Comparison of ENCODE assay signal across 8 cellular contexts in genomic region chrX:39152106-39152649, GRCh38.
DNase-seq lines count a peak whose midpoint lies in the region; ATAC-seq, FAIRE-seq and TF ChIP-seq lines count a peak whose summit lies in the region.

No MANE protein-coding gene starts in this region.

- H4K20me1 ChIP-seq in OCI-LY1 (ENCODE audit: insufficient read depth, low read length) (no peaks in the 10 kb centered on the region), GM12878 (ENCODE audit: control insufficient read depth, insufficient read depth) (no peaks in the 10 kb centered on the region)

- no peak overlapping the region for H2AFZ ChIP-seq in OCI-LY1 (ENCODE audit: low read length)
- H2AFZ ChIP-seq in GM12878 (ENCODE audit: control insufficient read depth, low read depth, low read length), result no peak overlapping the region

- peak; percentile 60 for TF ChIP-seq RAD21 in GM12878 (IDR thresholded peaks at IDR 0.05; ENCODE audit: insufficient read depth, low read depth, low read length)

- no TSS peak for BruUV-seq in GM12878 (replicated peaks; lab: Mats Ljungman, UMichigan)

- no peak overlapping the region for H3K4me2 ChIP-seq in OCI-LY1 (ENCODE audit: low read length)
- no peak overlapping the region for H3K4me2 ChIP-seq in GM12878 (ENCODE audit: control insufficient read depth, insufficient read depth)

- no peaks in the 10 kb centered on the region for H3K9me3 ChIP-seq in OCI-LY1 (ENCODE audit: low read length)
- H3K9me3 ChIP-seq in GM12878 (replicated peaks; ENCODE audit: control insufficient read depth, insufficient read depth, low read length), result no peaks in the 10 kb centered on the region
- H3K9me3 ChIP-seq in lower lobe of right lung, result no peaks in the 10 kb centered on the region

- H3K36me3 Mint-ChIP-seq in HFFc6 (ENCODE audit: low read depth), result no peaks in the 10 kb centered on the region

- H3K4me1 Mint-ChIP-seq in HFFc6 (ENCODE audit: low read depth), result no peaks in the 10 kb centered on the region

- FAIRE-seq in GM12878 (lab: Jason Lieb, UNC), result no peak

- no peak overlapping the region for H3K27ac Mint-ChIP-seq in HFFc6

- no peak overlapping the region for H3K4me3 Mint-ChIP-seq in HFFc6

- CTCF ChIA-PET in GM12878 (lab: Yijun Ruan, JAX), result interaction anchor here (0.6 to 6.7 kb wide), 28 partner anchors 9 to 1495 kb away, joined by 3 to 100 read pairs (median 3); partner anchors contain the start of gene CXorf38

- WGBS in GM12878 (ENCODE audit: insufficient coverage, insufficient replicate concordance, low lambda C conversion rate, missing lambda C conversion rate), result 12% methylated on average over 7 of the region's 7 CpGs

- no peaks in the 10 kb centered on the region for H3K4me1 ChIP-seq in OCI-LY1 (ENCODE audit: insufficient read depth, low read length, severe bottlenecking)
- no peaks in the 10 kb centered on the region for H3K4me1 ChIP-seq in GM12878 (ENCODE audit: control insufficient read depth, insufficient read depth, low read length)
- no peaks in the 10 kb centered on the region for H3K4me1 ChIP-seq in lower lobe of right lung

- no peaks in the 10 kb centered on the region for H3K9me3 Mint-ChIP-seq in HFFc6

- intact Hi-C loops in GM12878 (cut with micrococcal nuclease; ENCODE audit: unreplicated experiment) (loop anchor here (10.0 kb wide), 2 partner anchors 347 to 487 kb away; partner anchors contain the start of gene MID1IP1), lower lobe of right lung (cut with DNase I) (no loop called here)

- no peak for TF ChIP-seq POLR2A in GM12878 (IDR thresholded peaks at IDR 0.05; ENCODE audit: low read depth, low read length)

- in situ Hi-C loops in GM12878 (cut with MboI), result no loop called here

- H3K27ac ChIP-seq in OCI-LY1 (ENCODE audit: low read depth, low read length, poor library complexity, severe bottlenecking), result no peak overlapping the region
- no peak overlapping the region for H3K27ac ChIP-seq in GM12878 (ENCODE audit: control insufficient read depth, insufficient read depth)
- no peak overlapping the region for H3K27ac ChIP-seq in lower lobe of right lung

- peaks cover 2% of the 10 kb centered on the region for H3K27me3 Mint-ChIP-seq in HFFc6 (ENCODE audit: insufficient read depth)

- TF ChIP-seq EP300 in GM12878 (IDR thresholded peaks at IDR 0.05; ENCODE audit: borderline replicate concordance in 1 of 2, control insufficient read depth in 1 of 2, low read depth in 2 of 2, low read length in 2 of 2), result no peak

- TF ChIP-seq CTCF in HFFc6 (IDR thresholded peaks at IDR 0.05) (peak; percentile 68), OCI-LY1 (IDR thresholded peaks at IDR 0.05; ENCODE audit: low read length) (peak; percentile 55), GM12878 (IDR thresholded peaks at IDR 0.05 in 2 of 3, conservative IDR thresholded peaks at IDR 0.05 in 1 of 3; ENCODE audit: control insufficient read depth in 2 of 3, extremely low read depth in 1 of 3, insufficient read depth in 1 of 3, low read depth in 3 of 3, low read length in 3 of 3) (peak; percentile 58 to 74 (median 69)), lower lobe of right lung (IDR thresholded peaks at IDR 0.05) (peak; percentile 45)

- H3K4me3 ChIP-seq in OCI-LY1 (ENCODE audit: low read depth, low read length, poor library complexity, severe bottlenecking) (no peak overlapping the region), GM12878 (no peak overlapping the region), lower lobe of right lung (no peak overlapping the region)

- SMC1A ChIA-PET in GM12878 (lab: Charles Lee; ENCODE audit: uncharacterized antibody, unreplicated experiment), result interaction anchor here (0.6 to 4.7 kb wide), 14 partner anchors 17 to 525 kb away, joined by 3 to 58 read pairs (median 4); no protein-coding TSS in a partner anchor

- H3F3A ChIP-seq in OCI-LY1 (ENCODE audit: insufficient read depth, low read length), result no peaks in the 10 kb centered on the region

- H3K36me3 ChIP-seq in OCI-LY1 (ENCODE audit: insufficient read depth, low read length), result no peaks in the 10 kb centered on the region
- H3K36me3 ChIP-seq in GM12878 (ENCODE audit: control insufficient read depth in 2 of 2, insufficient read depth in 2 of 2, low read length in 1 of 2), result no peaks in the 10 kb centered on the region
- no peaks in the 10 kb centered on the region for H3K36me3 ChIP-seq in lower lobe of right lung

- H3K27me3 ChIP-seq in OCI-LY1 (ENCODE audit: insufficient read depth, low read length) (no peaks in the 10 kb centered on the region), GM12878 (replicated peaks in 1 of 2; ENCODE audit: control insufficient read depth in 2 of 2, insufficient read depth in 2 of 2, low read length in 1 of 2) (no peaks in the 10 kb centered on the region), lower lobe of right lung (ENCODE audit: low read depth) (no peaks in the 10 kb centered on the region)

- POLR2A ChIA-PET in GM12878 (lab: Charles Lee), result interaction anchor here (0.5 kb wide), 1 partner anchor 490 kb away, joined by 3 read pairs; no protein-coding TSS in a partner anchor

- peak; percentile 27 for DNase-seq in AG20443 (ENCODE audit: low spot score)
- DNase-seq in HFFc6, result no peak
- no peak for DNase-seq in GM12878 (ENCODE audit: low read depth, low spot score)
- peak; percentile 59 for DNase-seq in lower lobe of right lung
- no peak for DNase-seq in GDM1 (lab: John Stamatoyannopoulos, UW)
- no peak for DNase-seq in T1000 (lab: John Stamatoyannopoulos, UW)

- ATAC-seq in GM12878, result peak; percentile 80
- ATAC-seq in lower lobe of right lung, result peak; percentile 53 to 61
- no peak for ATAC-seq in GM21737 (IDR thresholded peaks at IDR 0.05; ENCODE audit: unreplicated experiment)

- RAD21 ChIA-PET in GM12878 (lab: Charles Lee; ENCODE audit: unreplicated experiment), result interaction anchor here (0.8 to 5.0 kb wide), 6 partner anchors 19 to 384 kb away, joined by 3 to 30 read pairs (median 7); no protein-coding TSS in a partner anchor

- H3K79me2 ChIP-seq in OCI-LY1 (ENCODE audit: insufficient read depth, low read length) (no peaks in the 10 kb centered on the region), GM12878 (ENCODE audit: control insufficient read depth, insufficient read depth, low read length) (no peaks in the 10 kb centered on the region)

- H3K9ac ChIP-seq in OCI-LY1 (ENCODE audit: low read length) (no peak overlapping the region), GM12878 (ENCODE audit: control insufficient read depth, insufficient read depth, low read length) (no peak overlapping the region)

- H3K9me2 ChIP-seq in OCI-LY1 (ENCODE audit: low read depth, low read length), result no peaks in the 10 kb centered on the region

TF ChIP-seq in GM12878, 131 proteins besides CTCF, POLR2A, EP300 and RAD21:
- TF ChIP-seq SMC3 (IDR thresholded peaks at IDR 0.05; ENCODE audit: borderline replicate concordance, low read length) (peak; percentile 34; the same call in 1 of the 2 replicates), HCFC1 (IDR thresholded peaks at IDR 0.05; ENCODE audit: low read length) (no peak)

Comparison
In these comparisons a context has a peak if more than half of its experiments do, and no peak if none do; other contexts are left out.
1. DNase-seq: peak in AG20443 (single experiment) and lower lobe of right lung (single experiment); none in HFFc6 (single experiment), GM12878 (single experiment), GDM1 (single experiment) and T1000 (single experiment).
2. Peak in every context shown above with its lines, with median percentiles within 50 percentile points of each other: CTCF ChIP-seq.